In genomic region chr19:1953037-1953436, GRCh38 we compare ENCODE assay signal across 1 cellular context.
TF ChIP-seq lines count a peak whose summit lies in the region.

No MANE protein-coding gene starts in this region.

TF ChIP-seq in H1, 55 proteins besides CTCF, POLR2A, EP300 and RAD21:
- no peak for TF ChIP-seq SIX5 (IDR thresholded peaks at IDR 0.05; ENCODE audit: low read depth, low read length)
